16 cellular contexts compared by ENCODE assay signal in the genomic region with DNA sequence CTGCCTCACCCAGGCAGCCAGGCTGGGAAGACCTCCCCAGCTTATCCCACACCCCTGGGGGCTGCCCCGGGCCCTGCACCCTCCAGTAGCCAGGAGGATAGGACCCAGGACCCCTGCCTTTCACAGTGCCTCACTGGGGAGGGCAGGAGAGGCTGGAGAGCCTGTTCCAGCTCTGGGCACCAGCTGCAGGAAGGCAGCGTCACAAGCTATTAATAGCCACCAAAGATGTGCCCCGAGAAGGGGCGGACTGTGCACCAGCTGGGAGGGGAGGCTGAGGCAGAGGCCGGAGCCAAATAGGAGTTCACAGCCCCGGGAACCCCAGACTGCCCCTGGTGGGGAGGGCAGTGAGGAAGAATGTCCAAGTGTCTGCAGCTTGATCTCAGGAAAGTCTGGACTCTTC. TPM values are rescaled to one million over a fixed set of nuclear protein-coding genes. Genes with fewer than 3 reads are reported as not detected.
A peak's percentile ranks its signal among the peaks of the same experiment; 100 is the strongest.
DNase-seq lines count a peak whose midpoint lies in the region; ATAC-seq and TF ChIP-seq lines count a peak whose summit lies in the region.
"Had no signal": no experiment of that assay in that cellular context is flagged by ENCODE, and none has a peak within 500 bp of the region (broad histone marks: within the 10 kb centered on the region; RNA-seq: fewer than 3 reads in every experiment).

No MANE protein-coding gene starts in this region.

- H3K27me3 Mint-ChIP-seq in CD8-positive, alpha-beta T cell (ENCODE audit: low read depth), result no peaks in the 10 kb centered on the region

- no peak overlapping the region for H3K4me3 Mint-ChIP-seq in CD8-positive, alpha-beta T cell

- no peak overlapping the region for H2AFZ ChIP-seq in osteoblast (ENCODE audit: low read length)

- peak overlapping the region; percentile 55; the same call in 1 of the 2 replicates for H3K9ac ChIP-seq in BLaER1

- peaks cover 93% of the 10 kb centered on the region for H3K36me3 ChIP-seq in BLaER1
- H3K36me3 ChIP-seq in CD8-positive, alpha-beta T cell (ENCODE audit: insufficient read depth, low read length), result peaks cover 5% of the 10 kb centered on the region
- no peaks in the 10 kb centered on the region for H3K36me3 ChIP-seq in heart right ventricle
- no peaks in the 10 kb centered on the region for H3K36me3 ChIP-seq in osteoblast (ENCODE audit: insufficient read depth, low read length)

- CTCF ChIA-PET in CD8-positive, alpha-beta T cell (lab: Charles Lee), result interaction anchor here (0.9 to 11.8 kb wide), 6 partner anchors 9 to 88 kb away, joined by 3 to 131 read pairs (median 30); a partner anchor contains a TSS

- H3K79me2 ChIP-seq in osteoblast (ENCODE audit: insufficient read depth, low read length), result no peaks in the 10 kb centered on the region

- H3K27ac Mint-ChIP-seq in CD8-positive, alpha-beta T cell, result peak overlapping the region; percentile 81

- H4K20me1 ChIP-seq in BLaER1, result peaks cover 100% of the 10 kb centered on the region
- no peaks in the 10 kb centered on the region for H4K20me1 ChIP-seq in osteoblast (ENCODE audit: insufficient read depth, low read length)

- no peaks in the 10 kb centered on the region for H3K27me3 ChIP-seq in BLaER1
- H3K27me3 ChIP-seq in CD8-positive, alpha-beta T cell (ENCODE audit: insufficient read depth, low read length), result no peaks in the 10 kb centered on the region
- no peaks in the 10 kb centered on the region for H3K27me3 ChIP-seq in heart right ventricle
- no peaks in the 10 kb centered on the region for H3K27me3 ChIP-seq in osteoblast (ENCODE audit: insufficient read depth, low read length)

- no peaks in the 10 kb centered on the region for H3K9me3 ChIP-seq in BLaER1
- no peaks in the 10 kb centered on the region for H3K9me3 ChIP-seq in CD8-positive, alpha-beta T cell (ENCODE audit: low read length)
- no peaks in the 10 kb centered on the region for H3K9me3 ChIP-seq in heart right ventricle
- no peaks in the 10 kb centered on the region for H3K9me3 ChIP-seq in osteoblast (ENCODE audit: low read depth, low read length)

- H3K9me3 Mint-ChIP-seq in CD8-positive, alpha-beta T cell, result no peaks in the 10 kb centered on the region

- peaks cover 48% of the 10 kb centered on the region for H3K36me3 Mint-ChIP-seq in CD8-positive, alpha-beta T cell

- TF ChIP-seq CTCF in CD8-positive, alpha-beta T cell (IDR thresholded peaks at IDR 0.05), result no peak
- TF ChIP-seq CTCF in heart right ventricle (IDR thresholded peaks at IDR 0.05) (no peak), osteoblast (IDR thresholded peaks at IDR 0.05; ENCODE audit: extremely low read depth, low read depth, low read length) (no peak)

- WGBS in heart right ventricle, 2 donors, result 41 to 59% methylated on average over 6 of the region's 6 CpGs

- peaks cover 73% of the 10 kb centered on the region for H3K4me1 Mint-ChIP-seq in CD8-positive, alpha-beta T cell (ENCODE audit: low read depth)

- intact Hi-C loops in CD8-positive, alpha-beta T cell (cut with DNase I, micrococcal nuclease), result no loop called here
- intact Hi-C loops in heart right ventricle (cut with DNase I), result no loop called here

- DNase-seq in CD8-positive, alpha-beta T cell, result no peak
- peak in 1 of 2 donors; percentile 37 for DNase-seq in heart right ventricle
- peak; percentile 45 for DNase-seq in osteoblast (ENCODE audit: insufficient read length, low spot score, missing footprints)
- no peak for DNase-seq in activated gamma-delta T cell (lab: John Stamatoyannopoulos, UW)
- no peak for DNase-seq in iPS-NIHi7 (ENCODE audit: extremely low spot score)
- DNase-seq in SK-N-DZ (ENCODE audit: low spot score), result no peak
- DNase-seq: Calu3, DMS53, KG1, NCI-H1436 treated with DMSO at 0.1 percent for 48 hours, NCI-H2029 treated with DMSO at 0.1 percent for 48 hours, NCI-H2171 treated with DMSO at 0.1 percent for 48 hours, NCI-H446 treated with DMSO at 0.1 percent for 48 hours, PC-3 had no signal

- H3K27ac ChIP-seq in BLaER1 (peak overlapping the region; percentile 64), heart right ventricle (no peak overlapping the region), osteoblast (ENCODE audit: low read depth, low read length) (no peak overlapping the region)
- no peak overlapping the region for H3K27ac ChIP-seq in CD8-positive, alpha-beta T cell (ENCODE audit: low read depth, low read length)

- ATAC-seq in CD8-positive, alpha-beta T cell, result no peak
- peak in 7 of 8 donors; percentile 29 to 90 (median 85) for ATAC-seq in heart right ventricle
- ATAC-seq: HepG2, PC-3 had no signal

- POLR2A ChIA-PET in CD8-positive, alpha-beta T cell (lab: Charles Lee), result interaction anchor here (0.8 to 11.4 kb wide), 2 partner anchors 9 to 10 kb away, joined by 3 to 123 read pairs; no protein-coding TSS in a partner anchor

- H3K4me1 ChIP-seq in BLaER1, result peaks cover 57% of the 10 kb centered on the region
- H3K4me1 ChIP-seq in CD8-positive, alpha-beta T cell (ENCODE audit: insufficient read depth, low read length), result peaks cover 71% of the 10 kb centered on the region
- H3K4me1 ChIP-seq in heart right ventricle, result peaks cover 0 to 12% (median 4%) of the 10 kb centered on the region in 9 donors
- H3K4me1 ChIP-seq in osteoblast (ENCODE audit: insufficient read depth, low read length), result no peaks in the 10 kb centered on the region

- H3K4me3 ChIP-seq in BLaER1 (no peak overlapping the region), heart right ventricle (no peak overlapping the region), osteoblast (ENCODE audit: insufficient read depth, low read length) (no peak overlapping the region)
- H3K4me3 ChIP-seq in CD8-positive, alpha-beta T cell (ENCODE audit: low read depth, low read length), result no peak overlapping the region

- H3K4me2 ChIP-seq in BLaER1 (peak overlapping the region; percentile 76), osteoblast (ENCODE audit: insufficient read depth, low read length) (no peak overlapping the region)

RNA-seq across cellular contexts. Expression of a gene that starts 8.8 kb away (rescaled TPM):
- 10 to 100 TPM; 16.5 to 17.1 TPM for total RNA-seq in CD8-positive, alpha-beta T cell
- total RNA-seq in heart right ventricle, result 1 to 10 TPM; 1.1 to 7.0 (median 3.4) TPM
- polyA plus RNA-seq in heart right ventricle, result 1 to 10 TPM in 1 of 2 donors, under 1 TPM in 1; 0.38 to 2.9 TPM
- not detected in 2 replicates for total RNA-seq in osteoblast
- 13.6 and 17.3 TPM in 2 replicates for polyA plus RNA-seq in SK-N-DZ (2014; cell fraction: cytosol; rRNA removed)
- 9.5 and 26.0 TPM in 2 replicates for polyA plus RNA-seq in SK-N-DZ (2014; cell fraction: nucleus; rRNA removed)
